In the genomic region with DNA sequence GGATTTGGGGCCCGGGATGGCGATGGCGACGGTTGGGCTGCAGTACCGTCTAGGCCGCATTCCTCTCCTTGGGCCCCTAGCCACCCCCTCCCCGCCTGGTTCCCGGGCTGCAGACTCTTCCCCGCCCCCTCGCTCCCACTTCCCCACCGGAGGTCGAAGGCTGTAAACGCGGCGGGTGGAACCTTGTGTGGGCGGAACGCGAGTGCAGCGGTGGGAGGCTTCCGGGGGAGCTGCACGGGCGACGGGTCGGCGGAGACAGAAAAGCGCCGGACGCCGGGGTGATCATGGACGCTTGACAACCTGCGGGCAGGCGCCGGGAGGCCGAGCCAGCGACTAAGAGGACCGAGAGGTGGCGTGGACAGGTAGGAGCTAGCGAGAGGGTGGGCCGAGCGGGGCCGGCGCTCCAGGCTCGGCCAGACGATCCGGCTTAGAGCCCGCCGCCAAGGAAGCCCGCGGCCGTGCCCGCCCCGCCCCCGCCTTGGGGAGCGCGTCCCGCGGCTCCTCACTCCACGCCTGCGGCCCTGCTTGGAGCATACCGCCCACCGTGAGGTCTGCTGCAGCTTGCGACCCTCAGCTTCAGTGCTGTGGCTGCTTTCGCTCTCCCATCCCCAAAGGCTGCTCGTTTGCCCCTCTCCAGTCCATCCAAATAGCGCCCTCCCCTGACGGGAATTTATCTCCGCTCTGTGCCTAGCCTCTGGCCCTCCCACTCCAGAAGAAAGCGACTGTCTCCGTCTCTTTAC, we compare ENCODE assay signal across 8 cellular contexts. TPM values are rescaled to one million over a fixed set of nuclear protein-coding genes. Genes with fewer than 3 reads are reported as not detected.
A peak's percentile ranks its signal among the peaks of the same experiment; 100 is the strongest.
DNase-seq lines count a peak whose midpoint lies in the region; ATAC-seq and TF ChIP-seq lines count a peak whose summit lies in the region.

A gene (plus strand): TSS at position 269 of the 740 bp plus-strand sequence. CDS start 2,126 bp downstream, outside the sequence.

- peak within 1 kb of the TSS; percentile 52 for H3K27ac ChIP-seq in AG04450 (ENCODE audit: low read depth, low read length)

- H3K4me3 ChIP-seq in AG04450 (ENCODE audit: low read depth, low read length) (peak within 1 kb of the TSS; percentile 99), kidney epithelial cell (ENCODE audit: low read depth, low read length) (peak within 1 kb of the TSS; percentile 93)

- ATAC-seq in GM18909 (IDR thresholded peaks at IDR 0.05; ENCODE audit: poor library complexity, unreplicated experiment) (peak; percentile 66), HG03175 (IDR thresholded peaks at IDR 0.05; ENCODE audit: unreplicated experiment) (peak; percentile 65)

- H3K36me3 ChIP-seq in kidney epithelial cell (ENCODE audit: control insufficient read depth, insufficient read depth, low read length), result no peaks in the 10 kb centered on the region

- DNase-seq in AG04450 (ENCODE audit: low read depth, low spot score) (peak; percentile 61), NCI-H446 treated with DMSO at 0.1 percent for 48 hours (lab: John Stamatoyannopoulos, UW) (peak; percentile 35), cerebellum (ENCODE audit: low spot score) (peak; percentile 66), kidney epithelial cell (ENCODE audit: low read depth) (no peak)
- peak; percentile 71 for DNase-seq in activated CD4-positive, alpha-beta T cell treated with anti-CD3 and anti-CD28 coated beads for 1 hour
- DNase-seq in stimulated activated CD4-positive, alpha-beta T cell treated with anti-CD3 and anti-CD28 coated beads, Interleukin-15, amount 100 ng/mL, for 48 hours (ENCODE audit: low read depth in 2 of 2), result peak; percentile 80 to 83

- H3K27me3 ChIP-seq in AG04450 (ENCODE audit: control insufficient read depth, insufficient read depth, low read length) (no peaks in the 10 kb centered on the region), kidney epithelial cell (ENCODE audit: control insufficient read depth, insufficient read depth, low read length) (no peaks in the 10 kb centered on the region)

- CTCF ChIA-PET in AG04450 (lab: Charles Lee), result interaction anchor here (0.6 to 3.4 kb wide), 7 partner anchors 9 to 733 kb away, joined by 3 to 14 read pairs (median 6); no protein-coding TSS in a partner anchor

- POLR2A ChIA-PET in AG04450 (lab: Yijun Ruan, JAX), result interaction anchor here (0.9 kb wide), 1 partner anchor 109 kb away, joined by 4 read pairs; no protein-coding TSS in a partner anchor

- no peaks in the 10 kb centered on the region for H3K9me3 ChIP-seq in AG04450 (ENCODE audit: control insufficient read depth, insufficient read depth, low read length)

- TF ChIP-seq CTCF in AG04450 (IDR thresholded peaks at IDR 0.05; ENCODE audit: low read depth, low read length), result peak; percentile 47
- peak; percentile 74 for TF ChIP-seq CTCF in kidney epithelial cell (IDR thresholded peaks at IDR 0.05; ENCODE audit: insufficient read depth, low read length, poor library complexity, severe bottlenecking)

RNA-seq across cellular contexts. Expression of the gene that starts here (rescaled TPM):
- polyA plus RNA-seq in AG04450 (2011; rRNA removed), result 47.2 and 49.2 TPM in 2 replicates
- 30.1 and 39.0 TPM in 2 replicates for polyA minus RNA-seq in AG04450 (2011; rRNA and poly(A)+ RNA removed)
- total RNA-seq in cerebellum, result 25.0 TPM
- total RNA-seq in kidney epithelial cell, result 30.5 and 30.9 TPM in 2 replicates
